Comparison of ENCODE assay signal across 24 cellular contexts in genomic region chr9:114472765-114473446, GRCh38. TPM values are rescaled to one million over a fixed set of nuclear protein-coding genes. Genes with fewer than 3 reads are reported as not detected.
DNase-seq lines count a peak whose midpoint lies in the region; ATAC-seq and TF ChIP-seq lines count a peak whose summit lies in the region.
"Had no signal": no experiment of that assay in that cellular context is flagged by ENCODE, and none has a peak within 500 bp of the region (broad histone marks: within the 10 kb centered on the region; RNA-seq: fewer than 3 reads in every experiment).

No MANE protein-coding gene starts in this region.

- TF ChIP-seq POLR2A in NB4 (IDR thresholded peaks at IDR 0.05; ENCODE audit: extremely low read depth, insufficient read length): no peak
- TF ChIP-seq POLR2A in body of pancreas (IDR thresholded peaks at IDR 0.05): no peak

- no peak overlapping the region for H3K27ac ChIP-seq in body of pancreas
- H3K27ac ChIP-seq: C4-2B, heart right ventricle had no signal

- no peak overlapping the region for H3K4me3 Mint-ChIP-seq in activated T-helper 17 cell treated with anti-CD3 and anti-CD28 coated beads, Interleukin-2, amount 50 U/mL, for 72 hours
- H3K4me3 Mint-ChIP-seq: activated CD4-positive, alpha-beta T cell treated with anti-CD3 and anti-CD28 coated beads for 36 hours; activated naive CD8-positive, alpha-beta T cell treated with anti-CD3 and anti-CD28 coated beads, Interleukin-2, amount 50 U/mL, for 24 hours; memory B cell; T-helper 1 cell treated with Interleukin-12 subunit alpha and Interleukin-12 subunit beta and Interleukin-4 antibody, amounts not matched to agents 30 μg/mL and 1 μg/mL, for 36 hours had no signal

- no peaks in the 10 kb centered on the region for H3K4me1 Mint-ChIP-seq in activated T-helper 17 cell treated with anti-CD3 and anti-CD28 coated beads, Interleukin-2, amount 50 U/mL, for 72 hours

- H3K36me3 ChIP-seq in body of pancreas (replicated peaks in 1 of 2; ENCODE audit: insufficient read depth in 1 of 2, low read depth in 2 of 2): no peaks in the 10 kb centered on the region
- H3K36me3 ChIP-seq: heart right ventricle had no signal

- WGBS in body of pancreas, 2 donors: 82 to 84% methylated on average over 10 to 12 of the region's 12 CpGs

- H3K36me3 Mint-ChIP-seq in activated T-helper 17 cell treated with anti-CD3 and anti-CD28 coated beads, Interleukin-2, amount 50 U/mL, for 72 hours (ENCODE audit: low read depth): no peaks in the 10 kb centered on the region

- intact Hi-C loops in body of pancreas (cut with DNase I): no loop called here

- TF ChIP-seq CTCF in NB4 (IDR thresholded peaks at IDR 0.05; ENCODE audit: low read depth, low read length): no peak
- TF ChIP-seq CTCF in body of pancreas (IDR thresholded peaks at IDR 0.05): no peak

- H3K27me3 ChIP-seq in body of pancreas: no peaks in the 10 kb centered on the region

- DNase-seq in NB4 (ENCODE audit: low read depth): peak; percentile 31
- DNase-seq in renal cortical epithelial cell (ENCODE audit: low read depth): peak; percentile 24
- no peak for DNase-seq in NCI-H2081 (lab: John Stamatoyannopoulos, UW)
- no peak for DNase-seq in body of pancreas
- no peak for DNase-seq in dedifferentiated amniotic fluid mesenchymal stem cell (ENCODE audit: extremely low spot score)
- DNase-seq: activated CD4-positive, alpha-beta T cell treated with anti-CD3 and anti-CD28 coated beads for 36 hours; activated naive CD8-positive, alpha-beta T cell treated with anti-CD3 and anti-CD28 coated beads, Interleukin-2, amount 50 U/mL, for 24 hours; activated T-cell treated with anti-CD3 and anti-CD28 coated beads, Interleukin-2, amount 50 U/mL, for 1 hour; DND-41; heart right ventricle; KG1; MM.1S; NCI-H1436 treated with DMSO at 0.1 percent for 48 hours; NCI-H524 treated with DMSO at 0.1 percent for 48 hours; stimulated activated CD4-positive, alpha-beta T cell treated with anti-CD3 and anti-CD28 coated beads, Interleukin-12 subunit alpha, Interleukin-12 subunit beta, amount 100 ng/mL, for 4 hours; stimulated activated CD4-positive, alpha-beta T cell treated with anti-CD3 and anti-CD28 coated beads, Interleukin-4, amount 100 ng/mL, for 1 hour had no signal

- no peaks in the 10 kb centered on the region for H3K9me3 ChIP-seq in body of pancreas

- peak overlapping the region; percentile 54 for H3K27ac Mint-ChIP-seq in activated T-helper 17 cell treated with anti-CD3 and anti-CD28 coated beads, Interleukin-2, amount 50 U/mL, for 72 hours
- H3K27ac Mint-ChIP-seq: activated CD4-positive, alpha-beta T cell treated with anti-CD3 and anti-CD28 coated beads for 36 hours; activated naive CD8-positive, alpha-beta T cell treated with anti-CD3 and anti-CD28 coated beads, Interleukin-2, amount 50 U/mL, for 24 hours; memory B cell; T-helper 1 cell treated with Interleukin-12 subunit alpha and Interleukin-12 subunit beta and Interleukin-4 antibody, amounts not matched to agents 30 μg/mL and 1 μg/mL, for 36 hours had no signal

- H3K9me3 Mint-ChIP-seq in activated T-helper 17 cell treated with anti-CD3 and anti-CD28 coated beads, Interleukin-2, amount 50 U/mL, for 72 hours: no peaks in the 10 kb centered on the region
- H3K9me3 Mint-ChIP-seq: T-helper 1 cell treated with Interleukin-12 subunit alpha and Interleukin-12 subunit beta and Interleukin-4 antibody, amounts not matched to agents 30 μg/mL and 1 μg/mL, for 36 hours had no signal

- no peak for ATAC-seq in activated T-helper 17 cell treated with anti-CD3 and anti-CD28 coated beads, Interleukin-2, amount 50 U/mL, for 72 hours (replicated peaks)
- peak; percentile 79 for ATAC-seq in esophagus mucosa
- ATAC-seq in body of pancreas: no peak
- ATAC-seq: activated CD4-positive, alpha-beta T cell treated with anti-CD3 and anti-CD28 coated beads for 36 hours; activated naive CD8-positive, alpha-beta T cell treated with anti-CD3 and anti-CD28 coated beads, Interleukin-2, amount 50 U/mL, for 24 hours; HCT116; heart right ventricle; Panc1; sciatic nerve had no signal

- peaks cover 17% of the 10 kb centered on the region for H3K4me1 ChIP-seq in body of pancreas
- H3K4me1 ChIP-seq: heart right ventricle had no signal

- no peak overlapping the region for H3K4me3 ChIP-seq in NB4 (ENCODE audit: low read depth, low read length)
- no peak overlapping the region for H3K4me3 ChIP-seq in body of pancreas
- H3K4me3 ChIP-seq: heart right ventricle had no signal

- H3K27me3 Mint-ChIP-seq in activated T-helper 17 cell treated with anti-CD3 and anti-CD28 coated beads, Interleukin-2, amount 50 U/mL, for 72 hours: no peaks in the 10 kb centered on the region
- H3K27me3 Mint-ChIP-seq: activated CD4-positive, alpha-beta T cell treated with anti-CD3 and anti-CD28 coated beads for 36 hours; activated naive CD8-positive, alpha-beta T cell treated with anti-CD3 and anti-CD28 coated beads, Interleukin-2, amount 50 U/mL, for 24 hours had no signal

RNA-seq across cellular contexts. Expression of gene WHRN, which starts 32.4 kb away (rescaled TPM):
- total RNA-seq in activated T-helper 17 cell treated with anti-CD3 and anti-CD28 coated beads, Interleukin-2, amount 50 U/mL, for 72 hours: 10 to 100 TPM in 1 of 2 donors, 1 to 10 TPM in 1; 4.0 to 29.1 TPM
- total RNA-seq in esophagus mucosa (3.4 TPM), renal cortical epithelial cell (0.52 and 5.2 TPM in 2 replicates), body of pancreas (10 to 100 TPM; 13.5 to 15.6 TPM)

Comparison
In these comparisons a context has a peak if more than half of its experiments do, and no peak if none do; other contexts are left out.
1. DNase-seq: peak in NB4 (single experiment) and renal cortical epithelial cell (single experiment); none in NCI-H2081 (0 of 2), body of pancreas (0 of 4) and dedifferentiated amniotic fluid mesenchymal stem cell (single experiment).